1 cellular context compared by ENCODE assay signal in genomic region chr16:77877712-77878111, GRCh38.
TF ChIP-seq lines count a peak whose summit lies in the region.

No MANE protein-coding gene starts in this region.

TF ChIP-seq in HepG2, 621 proteins besides CTCF, POLR2A, EP300 and RAD21 (continued from another document):
- no peak for TF ChIP-seq ZNF275 (CRISPR knock-in tag; IDR thresholded peaks at IDR 0.05; ENCODE audit: borderline replicate concordance)
- no peak for TF ChIP-seq SRSF4 (IDR thresholded peaks at IDR 0.05; ENCODE audit: low read depth, low read length, poor library complexity, severe bottlenecking)
- TF ChIP-seq ZBTB20 (CRISPR knock-in tag; IDR thresholded peaks at IDR 0.05; ENCODE audit: borderline replicate concordance, low read depth) = no peak
- no peak for TF ChIP-seq NFATC3 (CRISPR knock-in tag; IDR thresholded peaks at IDR 0.05)
- TF ChIP-seq GPN1 (CRISPR knock-in tag; IDR thresholded peaks at IDR 0.05; ENCODE audit: borderline replicate concordance) = no peak
- TF ChIP-seq ZC3H4 (CRISPR knock-in tag; IDR thresholded peaks at IDR 0.05; ENCODE audit: borderline replicate concordance) = no peak
- no peak for TF ChIP-seq NONO (IDR thresholded peaks at IDR 0.05)
- no peak for TF ChIP-seq NONO (CRISPR knock-in tag; conservative IDR thresholded peaks at IDR 0.05)
- TF ChIP-seq, protein P1, sequence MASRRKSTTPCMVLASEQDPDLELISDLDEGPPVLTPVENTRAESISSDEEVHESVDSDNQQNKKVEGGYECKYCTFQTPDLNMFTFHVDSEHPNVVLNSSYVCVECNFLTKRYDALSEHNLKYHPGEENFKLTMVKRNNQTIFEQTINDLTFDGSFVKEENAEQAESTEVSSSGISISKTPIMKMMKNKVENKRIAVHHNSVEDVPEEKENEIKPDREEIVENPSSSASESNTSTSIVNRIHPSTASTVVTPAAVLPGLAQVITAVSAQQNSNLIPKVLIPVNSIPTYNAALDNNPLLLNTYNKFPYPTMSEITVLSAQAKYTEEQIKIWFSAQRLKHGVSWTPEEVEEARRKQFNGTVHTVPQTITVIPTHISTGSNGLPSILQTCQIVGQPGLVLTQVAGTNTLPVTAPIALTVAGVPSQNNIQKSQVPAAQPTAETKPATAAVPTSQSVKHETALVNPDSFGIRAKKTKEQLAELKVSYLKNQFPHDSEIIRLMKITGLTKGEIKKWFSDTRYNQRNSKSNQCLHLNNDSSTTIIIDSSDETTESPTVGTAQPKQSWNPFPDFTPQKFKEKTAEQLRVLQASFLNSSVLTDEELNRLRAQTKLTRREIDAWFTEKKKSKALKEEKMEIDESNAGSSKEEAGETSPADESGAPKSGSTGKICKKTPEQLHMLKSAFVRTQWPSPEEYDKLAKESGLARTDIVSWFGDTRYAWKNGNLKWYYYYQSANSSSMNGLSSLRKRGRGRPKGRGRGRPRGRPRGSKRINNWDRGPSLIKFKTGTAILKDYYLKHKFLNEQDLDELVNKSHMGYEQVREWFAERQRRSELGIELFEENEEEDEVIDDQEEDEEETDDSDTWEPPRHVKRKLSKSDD (CRISPR knock-in tag; IDR thresholded peaks at IDR 0.05; ENCODE audit: low read depth) = no peak
- TF ChIP-seq, protein P2, sequence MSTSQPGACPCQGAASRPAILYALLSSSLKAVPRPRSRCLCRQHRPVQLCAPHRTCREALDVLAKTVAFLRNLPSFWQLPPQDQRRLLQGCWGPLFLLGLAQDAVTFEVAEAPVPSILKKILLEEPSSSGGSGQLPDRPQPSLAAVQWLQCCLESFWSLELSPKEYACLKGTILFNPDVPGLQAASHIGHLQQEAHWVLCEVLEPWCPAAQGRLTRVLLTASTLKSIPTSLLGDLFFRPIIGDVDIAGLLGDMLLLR (CRISPR knock-in tag; IDR thresholded peaks at IDR 0.05) = no peak
- TF ChIP-seq ZBTB25 (CRISPR knock-in tag; IDR thresholded peaks at IDR 0.05) = no peak
- no peak for TF ChIP-seq MAFK (conservative IDR thresholded peaks at IDR 0.05 in 1 of 2, IDR thresholded peaks at IDR 0.05 in 1 of 2; ENCODE audit: low read length in 2 of 2)
- no peak for TF ChIP-seq SNRNP70 (IDR thresholded peaks at IDR 0.05; ENCODE audit: low read depth, low read length)
